ENCODE assay signal across 22 cellular contexts in the genomic region with DNA sequence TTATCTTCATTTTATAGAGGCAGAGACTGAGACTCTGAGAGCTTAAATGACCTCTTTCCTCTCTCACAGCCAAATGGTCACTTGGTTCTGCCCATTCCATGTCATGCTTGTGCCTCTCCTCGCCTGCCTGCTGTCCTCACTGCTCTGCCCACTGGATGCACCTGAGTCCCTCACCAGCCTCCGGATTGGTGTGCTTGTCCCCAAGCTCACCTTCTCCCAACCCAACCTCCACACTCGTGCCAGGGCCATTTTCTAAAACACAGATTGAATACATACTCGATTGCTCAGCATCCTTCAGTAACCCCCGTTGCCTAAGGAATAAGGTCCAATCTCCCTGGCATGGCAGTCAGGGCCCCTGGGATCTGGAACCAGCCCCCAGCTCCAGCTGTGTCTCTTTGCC.
"Had no signal": no experiment of that assay in that cellular context is flagged by ENCODE, and none has a peak within 500 bp of the region (broad histone marks: within the 10 kb centered on the region; RNA-seq: fewer than 3 reads in every experiment).

No MANE protein-coding gene starts in this region.

- H3K27me3 ChIP-seq: MG63 had no signal

- H3K9ac ChIP-seq: SK-N-SH had no signal

- ATAC-seq: HepG2 had no signal

- H3K4me3 ChIP-seq: MG63 had no signal

- DNase-seq: IMR-90, Karpas-422, KG1, MG63, NCI-H1092, NCI-H1105 treated with DMSO at 0.1 percent for 48 hours, NCI-H1417 treated with DMSO at 0.1 percent for 48 hours, NCI-H146, NCI-H1694 treated with DMSO at 0.1 percent for 48 hours, NCI-H2029, NCI-H2081 treated with DMSO at 0.1 percent for 48 hours, NCI-H2171, NCI-H226, NCI-H446, NCI-H510A, NCI-H524 treated with DMSO at 0.1 percent for 48 hours, NCI-H69, NCI-H774, RPMI8226, SHP77, SK-N-SH had no signal

- H3K9me3 ChIP-seq: MG63, SK-N-SH had no signal

- H3K4me2 ChIP-seq: SK-N-SH had no signal

- H3K36me3 ChIP-seq: MG63 had no signal
